Comparison of ENCODE assay signal across 18 cellular contexts in genomic region chr1:47147047-47147785, GRCh38. TPM values are rescaled to one million over a fixed set of nuclear protein-coding genes. Genes with fewer than 3 reads are reported as not detected.
"Had no signal": no experiment of that assay in that cellular context is flagged by ENCODE, and none has a peak within 500 bp of the region (broad histone marks: within the 10 kb centered on the region; RNA-seq: fewer than 3 reads in every experiment).

No MANE protein-coding gene starts in this region.

- H3K9ac ChIP-seq: parathyroid adenoma had no signal

- H3K4me1 ChIP-seq: breast epithelium, gastroesophageal sphincter, heart right ventricle, lower lobe of right lung, parathyroid adenoma, tibial artery, vagina had no signal

- H3K27me3 ChIP-seq: breast epithelium, dorsolateral prefrontal cortex, neutrophil, vagina had no signal

- H3K9me3 ChIP-seq: breast epithelium, gastroesophageal sphincter, heart right ventricle, lower lobe of right lung, neutrophil, tibial artery, vagina had no signal

- ATAC-seq: activated naive CD8-positive, alpha-beta T cell treated with anti-CD3 and anti-CD28 coated beads, Interleukin-2, amount 50 U/mL, for 24 hours; gastroesophageal sphincter; heart right ventricle; lower lobe of right lung; stimulated activated naive B cell treated with anti-CD40 and anti-IgM and Interleukin-4, amounts not matched to agents 10 μg/mL and 1 μg/mL and 100 μg/mL, for 72 hours had no signal

- DNase-seq: activated CD4-positive, CD25-positive, alpha-beta regulatory T cell treated with anti-CD3 and anti-CD28 coated beads, Interleukin-2, amount 50 U/mL, for 72 hours; activated naive CD4-positive, alpha-beta T cell; activated naive CD8-positive, alpha-beta T cell treated with anti-CD3 and anti-CD28 coated beads, Interleukin-2, amount 50 U/mL, for 24 hours; aorta; dorsolateral prefrontal cortex; heart right ventricle; lower lobe of right lung; stimulated activated CD4-positive, alpha-beta T cell treated with anti-CD3 and anti-CD28 coated beads, Interleukin-4, amount 100 ng/mL, for 1 hour; stimulated activated naive B cell treated with anti-CD40 and anti-IgM and Interleukin-4, amounts not matched to agents 10 μg/mL and 1 μg/mL and 100 μg/mL, for 72 hours; tibial artery had no signal

- H3K27ac ChIP-seq: breast epithelium, dorsolateral prefrontal cortex, gastroesophageal sphincter, heart right ventricle, lower lobe of right lung, neutrophil, parathyroid adenoma, tibial artery, vagina had no signal

- H2AFZ ChIP-seq: parathyroid adenoma had no signal

- H3K79me2 ChIP-seq: parathyroid adenoma had no signal

- H3K4me3 ChIP-seq: breast epithelium, dorsolateral prefrontal cortex, gastroesophageal sphincter, heart right ventricle, lower lobe of right lung, tibial artery, vagina had no signal

- H3K36me3 ChIP-seq: breast epithelium, gastroesophageal sphincter, heart right ventricle, lower lobe of right lung, neutrophil, tibial artery, vagina had no signal

RNA-seq across cellular contexts. Expression of gene CYP4A22, which starts 10.0 kb away (rescaled TPM):
- total RNA-seq: activated CD8-positive, alpha-beta memory T cell treated with anti-CD3 and anti-CD28 coated beads for 36 hours; heart right ventricle; lower lobe of right lung; renal cortical epithelial cell; T-helper 2 cell treated with Interferon-gamma antibody and Interleukin-4, amounts not matched to agents 100 ng/mL and 5 ng/mL, for 36 hours; vagina had no signal
- polyA plus RNA-seq: heart right ventricle had no signal

RNA-seq across cellular contexts. Expression of gene PDZK1IP1, which starts 42.6 kb away (rescaled TPM):
- total RNA-seq: activated CD8-positive, alpha-beta memory T cell treated with anti-CD3 and anti-CD28 coated beads for 36 hours; T-helper 2 cell treated with Interferon-gamma antibody and Interleukin-4, amounts not matched to agents 100 ng/mL and 5 ng/mL, for 36 hours had no signal
